2 cellular contexts compared by ENCODE assay signal in the genomic region with DNA sequence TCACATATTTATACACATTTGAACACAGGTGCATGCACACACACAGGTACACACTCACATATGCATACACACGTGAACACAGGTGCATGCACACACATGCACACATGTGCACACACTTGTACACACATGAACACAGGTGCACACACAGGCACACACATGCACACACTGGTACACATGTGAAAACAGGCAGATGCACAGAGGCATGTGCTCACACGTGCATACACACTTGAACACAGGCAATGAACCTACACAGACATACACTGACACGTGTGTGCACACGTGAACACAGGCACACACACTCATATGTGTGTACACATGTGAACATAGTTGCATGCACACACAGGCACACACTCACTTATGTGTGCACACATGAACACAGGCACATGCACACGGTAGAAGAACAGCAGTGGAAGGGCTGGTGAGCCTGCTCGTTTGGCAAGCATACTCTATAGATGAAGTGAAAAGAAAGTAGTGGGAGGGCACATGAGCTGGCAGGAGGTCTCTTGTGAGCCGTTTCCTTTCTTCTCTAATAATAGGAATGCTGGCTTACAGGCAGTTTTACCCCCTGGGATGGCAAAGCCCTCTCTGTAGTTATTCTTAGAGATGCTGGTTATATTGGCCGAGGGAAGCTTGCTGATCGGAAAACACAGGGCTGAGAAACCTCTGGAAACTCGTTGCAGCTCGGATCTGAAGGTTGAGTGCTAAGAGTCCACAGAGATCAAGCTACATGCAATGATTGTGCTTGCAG.
TF ChIP-seq lines count a peak whose summit lies in the region.

No MANE protein-coding gene starts in this region.

TF ChIP-seq in HepG2, 621 proteins besides CTCF, POLR2A, EP300 and RAD21:
- TF ChIP-seq, protein P1, sequence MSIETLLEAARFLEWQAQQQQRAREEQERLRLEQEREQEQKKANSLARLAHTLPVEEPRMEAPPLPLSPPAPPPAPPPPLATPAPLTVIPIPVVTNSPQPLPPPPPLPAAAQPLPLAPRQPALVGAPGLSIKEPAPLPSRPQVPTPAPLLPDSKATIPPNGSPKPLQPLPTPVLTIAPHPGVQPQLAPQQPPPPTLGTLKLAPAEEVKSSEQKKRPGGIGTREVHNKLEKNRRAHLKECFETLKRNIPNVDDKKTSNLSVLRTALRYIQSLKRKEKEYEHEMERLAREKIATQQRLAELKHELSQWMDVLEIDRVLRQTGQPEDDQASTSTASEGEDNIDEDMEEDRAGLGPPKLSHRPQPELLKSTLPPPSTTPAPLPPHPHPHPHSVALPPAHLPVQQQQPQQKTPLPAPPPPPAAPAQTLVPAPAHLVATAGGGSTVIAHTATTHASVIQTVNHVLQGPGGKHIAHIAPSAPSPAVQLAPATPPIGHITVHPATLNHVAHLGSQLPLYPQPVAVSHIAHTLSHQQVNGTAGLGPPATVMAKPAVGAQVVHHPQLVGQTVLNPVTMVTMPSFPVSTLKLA (IDR thresholded peaks at IDR 0.05): peak; percentile 96
- no peak for TF ChIP-seq SAP130 (CRISPR knock-in tag; IDR thresholded peaks at IDR 0.05; ENCODE audit: low read depth)
- TF ChIP-seq JUNB (CRISPR knock-in tag; IDR thresholded peaks at IDR 0.05; ENCODE audit: borderline replicate concordance): no peak

TF ChIP-seq in GM12878, 131 proteins besides CTCF, POLR2A, EP300 and RAD21:
- TF ChIP-seq, protein P2, sequence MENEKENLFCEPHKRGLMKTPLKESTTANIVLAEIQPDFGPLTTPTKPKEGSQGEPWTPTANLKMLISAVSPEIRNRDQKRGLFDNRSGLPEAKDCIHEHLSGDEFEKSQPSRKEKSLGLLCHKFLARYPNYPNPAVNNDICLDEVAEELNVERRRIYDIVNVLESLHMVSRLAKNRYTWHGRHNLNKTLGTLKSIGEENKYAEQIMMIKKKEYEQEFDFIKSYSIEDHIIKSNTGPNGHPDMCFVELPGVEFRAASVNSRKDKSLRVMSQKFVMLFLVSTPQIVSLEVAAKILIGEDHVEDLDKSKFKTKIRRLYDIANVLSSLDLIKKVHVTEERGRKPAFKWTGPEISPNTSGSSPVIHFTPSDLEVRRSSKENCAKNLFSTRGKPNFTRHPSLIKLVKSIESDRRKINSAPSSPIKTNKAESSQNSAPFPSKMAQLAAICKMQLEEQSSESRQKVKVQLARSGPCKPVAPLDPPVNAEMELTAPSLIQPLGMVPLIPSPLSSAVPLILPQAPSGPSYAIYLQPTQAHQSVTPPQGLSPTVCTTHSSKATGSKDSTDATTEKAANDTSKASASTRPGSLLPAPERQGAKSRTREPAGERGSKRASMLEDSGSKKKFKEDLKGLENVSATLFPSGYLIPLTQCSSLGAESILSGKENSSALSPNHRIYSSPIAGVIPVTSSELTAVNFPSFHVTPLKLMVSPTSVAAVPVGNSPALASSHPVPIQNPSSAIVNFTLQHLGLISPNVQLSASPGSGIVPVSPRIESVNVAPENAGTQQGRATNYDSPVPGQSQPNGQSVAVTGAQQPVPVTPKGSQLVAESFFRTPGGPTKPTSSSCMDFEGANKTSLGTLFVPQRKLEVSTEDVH (IDR thresholded peaks at IDR 0.05; ENCODE audit: low read depth, partially characterized antibody): no peak
- peak; percentile 55 for TF ChIP-seq NR2C2 (IDR thresholded peaks at IDR 0.05; ENCODE audit: borderline replicate concordance, control insufficient read depth, insufficient read length, low read depth)
- no peak for TF ChIP-seq ZBED1 (IDR thresholded peaks at IDR 0.05; ENCODE audit: borderline replicate concordance)
